Comparison of ENCODE assay signal across 22 cellular contexts in the genomic region with DNA sequence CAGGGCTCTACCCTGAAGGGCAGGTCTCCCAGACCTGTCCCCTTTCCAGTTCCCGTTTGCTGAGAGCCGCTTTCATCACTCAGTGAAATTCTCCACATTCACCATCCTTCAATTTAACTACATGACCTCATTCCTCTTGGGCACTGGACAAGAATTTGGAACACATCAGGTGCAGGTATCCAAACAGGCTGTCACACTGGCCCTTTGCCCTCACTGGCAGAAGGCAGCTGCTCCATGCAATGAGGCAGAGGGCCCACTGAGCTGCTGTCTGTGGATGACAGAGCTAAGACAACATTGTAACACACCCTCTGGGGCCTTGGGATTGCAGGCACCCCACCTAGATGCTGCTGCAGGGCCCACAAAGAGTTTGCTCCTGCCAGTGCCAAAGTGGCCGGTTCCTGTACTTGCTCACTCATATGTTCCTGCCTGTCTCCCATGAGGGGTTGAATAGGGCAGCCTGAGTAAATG. TPM values are rescaled to one million over a fixed set of nuclear protein-coding genes. Genes with fewer than 3 reads are reported as not detected.
A peak's percentile ranks its signal among the peaks of the same experiment; 100 is the strongest.
DNase-seq lines count a peak whose midpoint lies in the region; ATAC-seq, FAIRE-seq and TF ChIP-seq lines count a peak whose summit lies in the region.
"Had no signal": no experiment of that assay in that cellular context is flagged by ENCODE, and none has a peak within 500 bp of the region (broad histone marks: within the 10 kb centered on the region; RNA-seq: fewer than 3 reads in every experiment).

No MANE protein-coding gene starts in this region.

- POLR2A ChIA-PET in WTC11 (lab: Charles Lee), result no interaction called here

- no peak for DNase-seq in HTR-8/SVneo (ENCODE audit: insufficient read length, low spot score)
- DNase-seq in WTC11 (ENCODE audit: low spot score), result no peak
- DNase-seq in left cardiac atrium, result no peak
- DNase-seq in gastrocnemius medialis, result peak; percentile 38 to 74
- no peak for DNase-seq in Kasumi-1 (lab: John Stamatoyannopoulos, UW)
- DNase-seq: ACHN, AML-193, DMS153, KBM-7, NCI-H1048, NCI-H1436 treated with DMSO at 0.1 percent for 48 hours, NCI-H2081, NCI-H510A, NCI-H82, SK-N-SH had no signal

- H3K9me3 Mint-ChIP-seq in WTC11, result no peaks in the 10 kb centered on the region

- H3K4me3 Mint-ChIP-seq in WTC11, result no peak overlapping the region
- H3K4me3 Mint-ChIP-seq: CD14-positive monocyte had no signal

- H3K36me3 Mint-ChIP-seq in WTC11, result no peaks in the 10 kb centered on the region
- H3K36me3 Mint-ChIP-seq: CD14-positive monocyte had no signal

- H3K4me1 ChIP-seq in gastrocnemius medialis, result peaks cover 7 to 12% of the 10 kb centered on the region in 2 donors
- H3K4me1 ChIP-seq: HAP-1 had no signal

- no peaks in the 10 kb centered on the region for H3K27me3 ChIP-seq in gastrocnemius medialis

- CTCF ChIA-PET in WTC11 (lab: Charles Lee), result interaction anchor here (1.0 kb wide), 1 partner anchor 1376 kb away, joined by 3 read pairs; no protein-coding TSS in a partner anchor

- TF ChIP-seq POLR2A in gastrocnemius medialis (IDR thresholded peaks at IDR 0.05), result no peak

- H3K27ac Mint-ChIP-seq in WTC11, result no peak overlapping the region

- intact Hi-C loops in left cardiac atrium (cut with DNase I), result no loop called here
- intact Hi-C loops in gastrocnemius medialis (cut with DNase I; ENCODE audit: low total_unique reads), result loop anchor here (2.0 kb wide), 1 partner anchor 322 kb away; no protein-coding TSS in a partner anchor

- H3K4me3 ChIP-seq in gastrocnemius medialis, result no peak overlapping the region
- H3K4me3 ChIP-seq: HAP-1 had no signal

- H3K36me3 ChIP-seq in gastrocnemius medialis, result no peaks in the 10 kb centered on the region
- H3K36me3 ChIP-seq: HAP-1 had no signal

- no peaks in the 10 kb centered on the region for H3K27me3 Mint-ChIP-seq in WTC11 (ENCODE audit: low read depth)

- TF ChIP-seq CTCF in WTC11 (IDR thresholded peaks at IDR 0.05) (no peak), gastrocnemius medialis (IDR thresholded peaks at IDR 0.05 in 4 of 5, conservative IDR thresholded peaks at IDR 0.05 in 1 of 5) (no peak)

- H3K9me3 ChIP-seq in gastrocnemius medialis, result no peaks in the 10 kb centered on the region
- H3K9me3 ChIP-seq: HAP-1, SK-N-SH had no signal

- H3K4me1 Mint-ChIP-seq in WTC11, result peaks cover 34% of the 10 kb centered on the region

- FAIRE-seq in HTR-8/SVneo (lab: Jason Lieb, UNC), result peak; percentile 42
- FAIRE-seq: GM19239 had no signal

- H3K27ac ChIP-seq in gastrocnemius medialis, result peak overlapping the region in 3 of 4 donors; percentile 36 to 56 (median 51)

- in situ Hi-C loops in gastrocnemius medialis (cut with MboI; ENCODE audit: low sequenced_read_pairs in 4 of 4), result no loop called here

- ATAC-seq in WTC11 (peak; percentile 52; the same call in 1 of the 2 replicates), left cardiac atrium (peak; percentile 12 to 47), gastrocnemius medialis (peak; percentile 95 to 97), GM21526 (IDR thresholded peaks at IDR 0.05; ENCODE audit: low FRiP score, unreplicated experiment) (no peak), HG02759 (IDR thresholded peaks at IDR 0.05; ENCODE audit: unreplicated experiment) (no peak)
- ATAC-seq: Panc1 had no signal

TF ChIP-seq in WTC11, 78 proteins besides CTCF, POLR2A, EP300 and RAD21:
- TF ChIP-seq SP1 (CRISPR knock-in tag; conservative IDR thresholded peaks at IDR 0.05) (no peak), TEAD1 (CRISPR knock-in tag; IDR thresholded peaks at IDR 0.05) (no peak), SOX15 (CRISPR knock-in tag; IDR thresholded peaks at IDR 0.05) (no peak), EMX1 (CRISPR knock-in tag; IDR thresholded peaks at IDR 0.05) (no peak), ZBTB21 (CRISPR knock-in tag; IDR thresholded peaks at IDR 0.05; ENCODE audit: borderline replicate concordance) (no peak), NFATC4 (CRISPR knock-in tag; IDR thresholded peaks at IDR 0.05) (no peak), ELF4 (CRISPR knock-in tag; IDR thresholded peaks at IDR 0.05; ENCODE audit: low read depth) (no peak), CREM (CRISPR knock-in tag; IDR thresholded peaks at IDR 0.05) (no peak), JUN (CRISPR knock-in tag; IDR thresholded peaks at IDR 0.05) (no peak), FOXJ3 (CRISPR knock-in tag; IDR thresholded peaks at IDR 0.05; ENCODE audit: borderline replicate concordance) (no peak), MYBL2 (CRISPR knock-in tag; IDR thresholded peaks at IDR 0.05) (no peak), ZNF671 (CRISPR knock-in tag; IDR thresholded peaks at IDR 0.05) (no peak), ETV6 (CRISPR knock-in tag; IDR thresholded peaks at IDR 0.05) (no peak), ZNF396 (CRISPR knock-in tag; IDR thresholded peaks at IDR 0.05; ENCODE audit: borderline replicate concordance) (no peak)
- TF ChIP-seq, protein P1, sequence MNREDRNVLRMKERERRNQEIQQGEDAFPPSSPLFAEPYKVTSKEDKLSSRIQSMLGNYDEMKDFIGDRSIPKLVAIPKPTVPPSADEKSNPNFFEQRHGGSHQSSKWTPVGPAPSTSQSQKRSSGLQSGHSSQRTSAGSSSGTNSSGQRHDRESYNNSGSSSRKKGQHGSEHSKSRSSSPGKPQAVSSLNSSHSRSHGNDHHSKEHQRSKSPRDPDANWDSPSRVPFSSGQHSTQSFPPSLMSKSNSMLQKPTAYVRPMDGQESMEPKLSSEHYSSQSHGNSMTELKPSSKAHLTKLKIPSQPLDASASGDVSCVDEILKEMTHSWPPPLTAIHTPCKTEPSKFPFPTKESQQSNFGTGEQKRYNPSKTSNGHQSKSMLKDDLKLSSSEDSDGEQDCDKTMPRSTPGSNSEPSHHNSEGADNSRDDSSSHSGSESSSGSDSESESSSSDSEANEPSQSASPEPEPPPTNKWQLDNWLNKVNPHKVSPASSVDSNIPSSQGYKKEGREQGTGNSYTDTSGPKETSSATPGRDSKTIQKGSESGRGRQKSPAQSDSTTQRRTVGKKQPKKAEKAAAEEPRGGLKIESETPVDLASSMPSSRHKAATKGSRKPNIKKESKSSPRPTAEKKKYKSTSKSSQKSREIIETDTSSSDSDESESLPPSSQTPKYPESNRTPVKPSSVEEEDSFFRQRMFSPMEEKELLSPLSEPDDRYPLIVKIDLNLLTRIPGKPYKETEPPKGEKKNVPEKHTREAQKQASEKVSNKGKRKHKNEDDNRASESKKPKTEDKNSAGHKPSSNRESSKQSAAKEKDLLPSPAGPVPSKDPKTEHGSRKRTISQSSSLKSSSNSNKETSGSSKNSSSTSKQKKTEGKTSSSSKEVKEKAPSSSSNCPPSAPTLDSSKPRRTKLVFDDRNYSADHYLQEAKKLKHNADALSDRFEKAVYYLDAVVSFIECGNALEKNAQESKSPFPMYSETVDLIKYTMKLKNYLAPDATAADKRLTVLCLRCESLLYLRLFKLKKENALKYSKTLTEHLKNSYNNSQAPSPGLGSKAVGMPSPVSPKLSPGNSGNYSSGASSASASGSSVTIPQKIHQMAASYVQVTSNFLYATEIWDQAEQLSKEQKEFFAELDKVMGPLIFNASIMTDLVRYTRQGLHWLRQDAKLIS (CRISPR knock-in tag; IDR thresholded peaks at IDR 0.05; ENCODE audit: borderline replicate concordance), result no peak
- TF ChIP-seq, protein P2, sequence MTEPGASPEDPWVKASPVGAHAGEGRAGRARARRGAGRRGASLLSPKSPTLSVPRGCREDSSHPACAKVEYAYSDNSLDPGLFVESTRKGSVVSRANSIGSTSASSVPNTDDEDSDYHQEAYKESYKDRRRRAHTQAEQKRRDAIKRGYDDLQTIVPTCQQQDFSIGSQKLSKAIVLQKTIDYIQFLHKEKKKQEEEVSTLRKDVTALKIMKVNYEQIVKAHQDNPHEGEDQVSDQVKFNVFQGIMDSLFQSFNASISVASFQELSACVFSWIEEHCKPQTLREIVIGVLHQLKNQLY (CRISPR knock-in tag; IDR thresholded peaks at IDR 0.05), result no peak
- TF ChIP-seq, protein P3, sequence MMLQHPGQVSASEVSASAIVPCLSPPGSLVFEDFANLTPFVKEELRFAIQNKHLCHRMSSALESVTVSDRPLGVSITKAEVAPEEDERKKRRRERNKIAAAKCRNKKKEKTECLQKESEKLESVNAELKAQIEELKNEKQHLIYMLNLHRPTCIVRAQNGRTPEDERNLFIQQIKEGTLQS (CRISPR knock-in tag; conservative IDR thresholded peaks at IDR 0.05), result no peak
- TF ChIP-seq, protein P4, sequence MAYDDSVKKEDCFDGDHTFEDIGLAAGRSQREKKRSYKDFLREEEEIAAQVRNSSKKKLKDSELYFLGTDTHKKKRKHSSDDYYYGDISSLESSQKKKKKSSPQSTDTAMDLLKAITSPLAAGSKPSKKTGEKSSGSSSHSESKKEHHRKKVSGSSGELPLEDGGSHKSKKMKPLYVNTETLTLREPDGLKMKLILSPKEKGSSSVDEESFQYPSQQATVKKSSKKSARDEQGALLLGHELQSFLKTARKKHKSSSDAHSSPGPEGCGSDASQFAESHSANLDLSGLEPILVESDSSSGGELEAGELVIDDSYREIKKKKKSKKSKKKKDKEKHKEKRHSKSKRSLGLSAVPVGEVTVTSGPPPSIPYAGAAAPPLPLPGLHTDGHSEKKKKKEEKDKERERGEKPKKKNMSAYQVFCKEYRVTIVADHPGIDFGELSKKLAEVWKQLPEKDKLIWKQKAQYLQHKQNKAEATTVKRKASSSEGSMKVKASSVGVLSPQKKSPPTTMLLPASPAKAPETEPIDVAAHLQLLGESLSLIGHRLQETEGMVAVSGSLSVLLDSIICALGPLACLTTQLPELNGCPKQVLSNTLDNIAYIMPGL (CRISPR knock-in tag; IDR thresholded peaks at IDR 0.05), result no peak
- TF ChIP-seq, protein P5, sequence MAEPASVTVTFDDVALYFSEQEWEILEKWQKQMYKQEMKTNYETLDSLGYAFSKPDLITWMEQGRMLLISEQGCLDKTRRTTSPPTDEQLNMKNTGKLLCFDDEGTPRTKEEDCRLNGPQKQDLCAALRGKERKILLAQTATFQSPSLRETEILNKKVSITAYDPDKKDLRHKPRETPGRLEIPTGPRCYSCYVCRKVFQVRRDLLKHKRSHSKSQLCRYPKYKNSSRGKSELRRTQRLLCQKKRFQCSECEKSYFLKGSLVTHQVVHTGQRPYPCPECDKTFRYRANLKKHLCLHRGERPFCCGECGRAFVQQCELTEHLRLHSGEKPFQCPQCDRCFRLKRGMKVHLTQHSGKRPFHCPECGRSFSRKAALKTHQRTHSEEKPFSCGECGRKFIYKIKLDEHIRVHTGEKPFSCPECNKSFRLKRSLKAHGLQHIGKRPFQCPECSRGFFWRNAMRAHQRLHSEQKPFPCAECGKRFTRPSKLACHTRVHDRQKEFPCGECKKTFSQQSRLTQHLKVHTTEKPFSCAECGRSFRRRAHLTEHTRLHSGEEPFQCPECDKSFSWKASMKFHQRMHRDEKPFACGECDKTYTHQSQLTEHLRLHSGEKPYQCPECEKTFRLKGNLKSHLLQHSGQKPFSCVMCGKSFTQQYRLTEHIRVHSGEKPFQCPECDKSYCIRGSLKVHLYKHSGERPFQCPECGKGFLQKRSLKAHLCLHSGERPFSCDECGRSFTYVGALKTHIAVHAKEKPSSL (CRISPR knock-in tag; conservative IDR thresholded peaks at IDR 0.05), result no peak

RNA-seq across cellular contexts. Expression of a gene that starts 55.1 kb away (rescaled TPM):
- total RNA-seq in WTC11 (2021) (not detected in 3 replicates), left cardiac atrium (not detected), gastrocnemius medialis (not detected)
- total RNA-seq: M059J had no signal

Comparison
In these comparisons a context has a peak if more than half of its experiments do, and no peak if none do; other contexts are left out.
1. DNase-seq: peak in gastrocnemius medialis (2 of 2); none in HTR-8/SVneo (single experiment), WTC11 (single experiment), left cardiac atrium (single experiment) and Kasumi-1 (0 of 2).
2. ATAC-seq: peak in WTC11 (single experiment), left cardiac atrium (2 of 2) and gastrocnemius medialis (2 of 2); none in GM21526 (single experiment) and HG02759 (single experiment).